In genomic region chr3:14485981-14486380, GRCh38 we compare ENCODE assay signal across 25 cellular contexts. TPM values are rescaled to one million over a fixed set of nuclear protein-coding genes. Genes with fewer than 3 reads are reported as not detected.
"Had no signal": no experiment of that assay in that cellular context is flagged by ENCODE, and none has a peak within 500 bp of the region (broad histone marks: within the 10 kb centered on the region; RNA-seq: fewer than 3 reads in every experiment).

No MANE protein-coding gene starts in this region.

- ATAC-seq: activated T-cell treated with anti-CD3 and anti-CD28 coated beads, Interleukin-2, amount 50 U/mL, for 4 hours; heart left ventricle; left colon; naive thymus-derived CD8-positive, alpha-beta T cell; pancreas; right cardiac atrium; T-helper 17 cell had no signal

- H3K9me3 ChIP-seq: heart left ventricle, neutrophil, pancreas, thyroid gland had no signal

- FAIRE-seq: bronchial epithelial cell, islet of Langerhans, pancreas had no signal

- H3K4me1 ChIP-seq: pancreas had no signal

- H3K36me3 ChIP-seq: pancreas had no signal

- DNase-seq: activated B cell treated with CpG ODN at 0.5 μM for 24 hours; activated CD4-positive, alpha-beta memory T cell treated with anti-CD3 and anti-CD28 coated beads, Interleukin-2, amount 10 ng/mL, durations not matched to agents 7 days and 5 days; activated CD4-positive, alpha-beta T cell treated with anti-CD3 and anti-CD28 coated beads for 4 hours; activated effector memory CD4-positive, alpha-beta T cell treated with Interleukin-2 at 50 U/mL for 16 hours; activated naive CD4-positive, alpha-beta T cell treated with anti-CD3 and anti-CD28 coated beads for 36 hours; activated naive CD8-positive, alpha-beta T cell treated with anti-CD3 and anti-CD28 coated beads, Interleukin-2, amount 10 ng/mL, durations not matched to agents 7 days and 5 days; activated T-cell treated with anti-CD3 and anti-CD28 coated beads, Interleukin-2, amount 50 U/mL, for 4 hours; amniotic stem cell; cerebellar nuclear complex; left colon; right cardiac atrium; stimulated activated CD4-positive, alpha-beta T cell treated with anti-CD3 and anti-CD28 coated beads, Interleukin-12 subunit alpha, Interleukin-12 subunit beta, amount 100 ng/mL, for 4 hours; stimulated activated CD4-positive, alpha-beta T cell treated with anti-CD3 and anti-CD28 coated beads, Interleukin-4, amount 100 ng/mL, for 4 hours; substantia nigra; T-helper 17 cell; thyroid gland had no signal

- H3K27ac ChIP-seq: epithelial cell of prostate, heart left ventricle, neutrophil, pancreas, thyroid gland had no signal

- H3K4me3 ChIP-seq: heart left ventricle, lung, pancreas, thyroid gland had no signal

- H3K27me3 ChIP-seq: heart left ventricle, neutrophil, pancreas, thyroid gland had no signal

RNA-seq across cellular contexts. Expression of gene GRIP2, which starts 54.2 kb away (rescaled TPM):
- total RNA-seq: activated B cell treated with CpG ODN at 0.5 μM for 24 hours; activated naive CD4-positive, alpha-beta T cell treated with anti-CD3 and anti-CD28 coated beads for 36 hours; activated naive CD8-positive, alpha-beta T cell treated with anti-CD3 and anti-CD28 coated beads, Interleukin-2, amount 10 ng/mL, durations not matched to agents 7 days and 5 days; activated T-cell treated with anti-CD3 and anti-CD28 coated beads, Interleukin-2, amount 50 U/mL, for 4 hours; naive thymus-derived CD8-positive, alpha-beta T cell; pulmonary artery endothelial cell had no signal
- polyA plus RNA-seq: naive thymus-derived CD8-positive, alpha-beta T cell had no signal
